1 cellular context compared by ENCODE assay signal in genomic region chr17:40033339-40033738, GRCh38.
TF ChIP-seq lines count a peak whose summit lies in the region.

No MANE protein-coding gene starts in this region.

TF ChIP-seq in SK-N-SH, 30 proteins besides CTCF, POLR2A, EP300 and RAD21 (continued from another document):
- no peak for TF ChIP-seq IRF3 (IDR thresholded peaks at IDR 0.05; ENCODE audit: low read depth, low read length)
- no peak for TF ChIP-seq FOXJ3 (CRISPR knock-in tag; IDR thresholded peaks at IDR 0.05)
- TF ChIP-seq MAX (IDR thresholded peaks at IDR 0.05; ENCODE audit: low read depth): no peak
- TF ChIP-seq JUND (IDR thresholded peaks at IDR 0.05): no peak
- TF ChIP-seq EZH2phosphoT487 (IDR thresholded peaks at IDR 0.05; ENCODE audit: borderline replicate concordance, low read depth): no peak
